ENCODE assay signal across 32 cellular contexts in the genomic region with DNA sequence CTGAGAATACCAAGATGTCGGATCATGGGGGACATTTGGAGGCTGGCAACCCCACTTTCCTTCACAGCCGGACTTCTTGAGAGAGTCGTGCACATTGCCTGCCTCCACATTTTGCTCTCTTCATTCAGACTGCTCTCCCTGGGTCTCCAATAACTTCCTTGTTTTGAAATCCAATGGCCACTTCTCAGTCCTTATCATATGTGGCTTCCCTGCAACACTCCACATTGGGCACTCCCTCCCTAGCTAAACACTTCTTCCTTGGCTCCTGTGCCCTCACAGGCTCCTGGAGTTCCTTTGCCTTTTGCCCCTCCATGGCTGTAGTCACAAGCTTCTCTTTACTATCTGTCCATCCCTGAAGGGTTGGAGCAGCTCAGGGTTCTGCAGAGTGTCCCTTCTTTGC. TPM values are rescaled to one million over a fixed set of nuclear protein-coding genes. Genes with fewer than 3 reads are reported as not detected.
"Had no signal": no experiment of that assay in that cellular context is flagged by ENCODE, and none has a peak within 500 bp of the region (broad histone marks: within the 10 kb centered on the region; RNA-seq: fewer than 3 reads in every experiment).

No MANE protein-coding gene starts in this region.

- H3K4me3 Mint-ChIP-seq: activated CD4-positive, alpha-beta memory T cell treated with anti-CD3 and anti-CD28 coated beads for 36 hours; activated CD4-positive, alpha-beta T cell treated with anti-CD3 and anti-CD28 coated beads for 36 hours; activated CD4-positive, alpha-beta T cell treated with anti-CD3 and anti-CD28 coated beads, Interleukin-2, amount 10 ng/mL, durations not matched to agents 24 days and 14 days; activated CD8-positive, alpha-beta T cell treated with anti-CD3 and anti-CD28 coated beads, Interleukin-2, amount 10 ng/mL, durations not matched to agents 7 days and 5 days; activated naive CD8-positive, alpha-beta T cell; activated T-cell treated with anti-CD3 and anti-CD28 coated beads, Interleukin-2, amount 50 U/mL, for 4 hours; activated T-helper 17 cell treated with anti-CD3 and anti-CD28 coated beads, Interleukin-2, amount 50 U/mL, for 72 hours; T-helper 17 cell; T-helper 2 cell treated with Interferon-gamma antibody and Interleukin-4, amounts not matched to agents 5 μg/mL and 100 μg/mL, for 36 hours had no signal

- H3K4me1 ChIP-seq: foreskin keratinocyte, gastrocnemius medialis had no signal

- H3K9me3 Mint-ChIP-seq: activated CD4-positive, alpha-beta memory T cell treated with anti-CD3 and anti-CD28 coated beads for 36 hours; activated CD4-positive, alpha-beta T cell treated with anti-CD3 and anti-CD28 coated beads, Interleukin-2, amount 10 ng/mL, durations not matched to agents 24 days and 14 days; activated T-cell treated with anti-CD3 and anti-CD28 coated beads, Interleukin-2, amount 50 U/mL, for 4 hours; activated T-helper 17 cell treated with anti-CD3 and anti-CD28 coated beads, Interleukin-2, amount 50 U/mL, for 72 hours; T-helper 2 cell treated with Interferon-gamma antibody and Interleukin-4, amounts not matched to agents 5 μg/mL and 100 μg/mL, for 36 hours had no signal

- H3K36me3 Mint-ChIP-seq: activated CD4-positive, alpha-beta memory T cell treated with anti-CD3 and anti-CD28 coated beads for 36 hours; activated naive CD8-positive, alpha-beta T cell had no signal

- ATAC-seq: activated CD4-positive, alpha-beta T cell treated with anti-CD3 and anti-CD28 coated beads for 36 hours; activated CD8-positive, alpha-beta T cell treated with anti-CD3 and anti-CD28 coated beads, Interleukin-2, amount 10 ng/mL, durations not matched to agents 7 days and 5 days; activated T-cell treated with anti-CD3 and anti-CD28 coated beads, Interleukin-2, amount 50 U/mL, for 4 hours; activated T-helper 17 cell treated with anti-CD3 and anti-CD28 coated beads, Interleukin-2, amount 50 U/mL, for 72 hours; esophagus mucosa; foreskin keratinocyte; gastrocnemius medialis; heart right ventricle; T-helper 17 cell had no signal

- H3K27ac ChIP-seq: brain microvascular endothelial cell, foreskin keratinocyte, gastrocnemius medialis, heart right ventricle had no signal

- DNase-seq: activated CD4-positive, alpha-beta memory T cell treated with anti-CD3 and anti-CD28 coated beads for 36 hours; activated CD4-positive, alpha-beta T cell treated with anti-CD3 and anti-CD28 coated beads for 36 hours; activated CD4-positive, alpha-beta T cell treated with anti-CD3 and anti-CD28 coated beads, Interleukin-2, amount 10 ng/mL, durations not matched to agents 24 days and 14 days; activated CD4-positive, CD25-positive, alpha-beta regulatory T cell; activated CD4-positive, CD25-positive, alpha-beta regulatory T cell treated with anti-CD3 and anti-CD28 coated beads, Interleukin-2, amount 50 U/mL, for 72 hours; activated CD8-positive, alpha-beta T cell treated with anti-CD3 and anti-CD28 coated beads, Interleukin-2, amount 10 ng/mL, durations not matched to agents 7 days and 5 days; activated effector memory CD4-positive, alpha-beta T cell treated with Interleukin-2 at 50 U/mL for 16 hours; activated gamma-delta T cell treated with Interleukin-2 at 50 U/mL for 16 hours; activated naive CD4-positive, alpha-beta T cell treated with anti-CD3 and anti-CD28 coated beads, Interleukin-2, amount 50 U/mL, for 16 hours; activated naive CD4-positive, alpha-beta T cell treated with Interleukin-2 at 50 U/mL for 16 hours; activated T-cell treated with anti-CD3 and anti-CD28 coated beads, Interleukin-2, amount 50 U/mL, for 4 hours; amniotic stem cell; anterior cingulate cortex; brain microvascular endothelial cell; cortex of kidney; dermis blood vessel endothelial cell; effector CD4-positive, alpha-beta T cell; foreskin keratinocyte; gastrocnemius medialis; glutamatergic neuron; heart right ventricle; T-helper 1 cell; T-helper 17 cell; T1000 had no signal

- H3K36me3 ChIP-seq: brain microvascular endothelial cell, gastrocnemius medialis, heart right ventricle had no signal

- H3K27ac Mint-ChIP-seq: activated CD4-positive, alpha-beta memory T cell treated with anti-CD3 and anti-CD28 coated beads for 36 hours; activated CD4-positive, alpha-beta T cell treated with anti-CD3 and anti-CD28 coated beads for 36 hours; activated CD4-positive, alpha-beta T cell treated with anti-CD3 and anti-CD28 coated beads, Interleukin-2, amount 10 ng/mL, durations not matched to agents 24 days and 14 days; activated CD8-positive, alpha-beta T cell treated with anti-CD3 and anti-CD28 coated beads, Interleukin-2, amount 10 ng/mL, durations not matched to agents 7 days and 5 days; activated naive CD8-positive, alpha-beta T cell; activated T-helper 17 cell treated with anti-CD3 and anti-CD28 coated beads, Interleukin-2, amount 50 U/mL, for 72 hours; T-helper 17 cell; T-helper 2 cell treated with Interferon-gamma antibody and Interleukin-4, amounts not matched to agents 5 μg/mL and 100 μg/mL, for 36 hours had no signal

- H3K4me3 ChIP-seq: gastrocnemius medialis, heart right ventricle had no signal

- H3K27me3 ChIP-seq: brain microvascular endothelial cell, foreskin keratinocyte, gastrocnemius medialis, heart right ventricle had no signal

- H3K4me1 Mint-ChIP-seq: activated CD4-positive, alpha-beta T cell treated with anti-CD3 and anti-CD28 coated beads for 36 hours; activated CD4-positive, alpha-beta T cell treated with anti-CD3 and anti-CD28 coated beads, Interleukin-2, amount 10 ng/mL, durations not matched to agents 24 days and 14 days; activated T-helper 17 cell treated with anti-CD3 and anti-CD28 coated beads, Interleukin-2, amount 50 U/mL, for 72 hours had no signal

- H3K9me3 ChIP-seq: gastrocnemius medialis, heart right ventricle had no signal

RNA-seq across cellular contexts. Expression of a gene that starts 37.0 kb away (rescaled TPM):
- total RNA-seq: activated CD4-positive, alpha-beta memory T cell treated with anti-CD3 and anti-CD28 coated beads for 36 hours; activated CD4-positive, alpha-beta T cell treated with anti-CD3 and anti-CD28 coated beads for 36 hours; activated CD4-positive, alpha-beta T cell treated with anti-CD3 and anti-CD28 coated beads, Interleukin-2, amount 10 ng/mL, durations not matched to agents 24 days and 14 days; activated CD8-positive, alpha-beta T cell treated with anti-CD3 and anti-CD28 coated beads, Interleukin-2, amount 10 ng/mL, durations not matched to agents 7 days and 5 days; activated T-cell treated with anti-CD3 and anti-CD28 coated beads, Interleukin-2, amount 50 U/mL, for 4 hours; activated T-helper 17 cell treated with anti-CD3 and anti-CD28 coated beads, Interleukin-2, amount 50 U/mL, for 72 hours; astrocyte; cardiac septum; chondrocyte; dermis blood vessel endothelial cell; epithelial cell of proximal tubule; esophagus mucosa; foreskin keratinocyte; gastrocnemius medialis; T-helper 17 cell had no signal
- polyA plus RNA-seq: foreskin keratinocyte had no signal
